8 cellular contexts compared by ENCODE assay signal in genomic region chrX:53089224-53089842, GRCh38. TPM values are rescaled to one million over a fixed set of nuclear protein-coding genes. Genes with fewer than 3 reads are reported as not detected.
DNase-seq lines count a peak whose midpoint lies in the region; ATAC-seq, FAIRE-seq and TF ChIP-seq lines count a peak whose summit lies in the region.

No MANE protein-coding gene starts in this region.

- intact Hi-C loops in Right ventricle myocardium inferior (cut with DNase I): loop anchor here (1.0 kb wide), 1 partner anchor 18 kb away; no protein-coding TSS in a partner anchor

- no peak for FAIRE-seq in urothelium cell line (lab: Jason Lieb, UNC)

- H3K27me3 ChIP-seq in cardiac muscle cell (no peaks in the 10 kb centered on the region), endocrine pancreas (ENCODE audit: control insufficient read depth, insufficient read depth, low read length) (no peaks in the 10 kb centered on the region)

- ATAC-seq in Right ventricle myocardium inferior (no peak), GM19463 (IDR thresholded peaks at IDR 0.05; ENCODE audit: unreplicated experiment) (no peak)

- peaks cover 10% of the 10 kb centered on the region for H3K36me3 ChIP-seq in cardiac muscle cell
- peaks cover 7% of the 10 kb centered on the region for H3K36me3 ChIP-seq in endocrine pancreas (ENCODE audit: control insufficient read depth, insufficient read depth, low read length)

- H3K9me3 ChIP-seq in cardiac muscle cell (ENCODE audit: low read depth) (no peaks in the 10 kb centered on the region), endocrine pancreas (ENCODE audit: control insufficient read depth, low read length) (no peaks in the 10 kb centered on the region)

- H3K4me1 ChIP-seq in cardiac muscle cell (ENCODE audit: low read depth) (no peaks in the 10 kb centered on the region), endocrine pancreas (ENCODE audit: control insufficient read depth, insufficient read depth, low read length) (peaks cover 12% of the 10 kb centered on the region)

- TF ChIP-seq CTCF in cardiac muscle cell (IDR thresholded peaks at IDR 0.05; ENCODE audit: low read depth, low read length): peak; percentile 71

- H3K4me3 ChIP-seq in cardiac muscle cell (peak overlapping the region; percentile 54), endocrine pancreas (ENCODE audit: control insufficient read depth, insufficient read depth, low read length) (peak overlapping the region; percentile 62)

- DNase-seq in cardiac muscle cell (ENCODE audit: low read depth in 1 of 2, low spot score in 1 of 2) (peak; percentile 51 to 76), Right ventricle myocardium inferior (ENCODE audit: missing footprints) (no peak), NCI-H1417 treated with DMSO at 0.1 percent for 48 hours (lab: John Stamatoyannopoulos, UW) (peak; percentile 15), T1000 (lab: John Stamatoyannopoulos, UW) (peak; percentile 12), midbrain (lab: John Stamatoyannopoulos, UW) (peak; percentile 63), urothelium cell line (ENCODE audit: low spot score) (peak; percentile 40)

- H3K9ac ChIP-seq in endocrine pancreas (ENCODE audit: control insufficient read depth, insufficient read depth, low read length): peak overlapping the region; percentile 50

- peak overlapping the region; percentile 74 for H3K27ac ChIP-seq in cardiac muscle cell

RNA-seq across cellular contexts. Expression of gene KANTR, which starts 4.6 kb away (rescaled TPM):
- total RNA-seq in cardiac muscle cell (5.8 and 17.0 TPM in 2 replicates), Right ventricle myocardium inferior (3.4 TPM)
- polyA plus RNA-seq in cardiac muscle cell: 9.8 and 10.5 TPM in 2 replicates

RNA-seq across cellular contexts. Expression of gene TSPYL2, which starts 7.2 kb away (rescaled TPM):
- 33.4 and 36.8 TPM in 2 replicates for total RNA-seq in cardiac muscle cell
- polyA plus RNA-seq in cardiac muscle cell: 36.1 and 50.8 TPM in 2 replicates
- total RNA-seq in Right ventricle myocardium inferior: 34.1 TPM

RNA-seq across cellular contexts. Expression of gene GPR173, which starts 40.7 kb away (rescaled TPM):
- total RNA-seq in cardiac muscle cell: 4.8 and 12.6 TPM in 2 replicates
- 3.6 and 3.8 TPM in 2 replicates for polyA plus RNA-seq in cardiac muscle cell
- total RNA-seq in Right ventricle myocardium inferior: 0.35 TPM
